28 cellular contexts compared by ENCODE assay signal in the genomic region with DNA sequence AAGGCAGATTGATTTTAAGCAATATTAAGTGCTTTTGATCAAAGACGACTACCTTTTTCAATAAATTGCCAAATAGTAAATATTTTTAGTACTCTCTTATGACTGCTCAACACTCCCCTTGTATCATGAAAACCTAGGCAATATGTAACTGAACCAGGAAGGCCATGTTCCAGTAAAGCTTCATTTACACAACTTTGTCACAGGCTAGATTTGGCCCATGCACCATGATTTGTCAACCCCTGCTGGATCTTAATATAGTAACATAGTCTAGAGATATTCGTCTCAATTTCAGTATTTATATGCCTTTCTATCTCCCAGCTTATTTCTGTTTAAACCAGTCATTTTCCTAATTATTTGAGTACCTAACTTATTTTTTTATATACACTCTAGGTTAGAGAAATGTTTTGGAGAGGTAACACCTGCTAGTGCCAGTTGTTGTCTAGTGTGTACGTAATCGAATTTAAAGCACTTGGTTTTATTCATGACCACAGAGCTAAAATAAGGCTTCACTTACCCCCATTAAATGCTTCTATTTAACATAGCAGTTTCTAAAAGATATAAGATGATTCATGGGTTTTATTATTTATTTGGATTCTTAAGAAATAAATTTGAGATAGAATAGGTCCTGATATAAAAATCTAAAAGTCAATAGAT.
"Had no signal": no experiment of that assay in that cellular context is flagged by ENCODE, and none has a peak within 500 bp of the region (broad histone marks: within the 10 kb centered on the region; RNA-seq: fewer than 3 reads in every experiment).

No MANE protein-coding gene starts in this region.

- H3K27ac ChIP-seq: breast epithelium, esophagus muscularis mucosa, hepatocyte, right lobe of liver, stomach, thyroid gland, upper lobe of left lung, VCaP had no signal

- DNase-seq: activated CD4-positive, alpha-beta T cell treated with anti-CD3 and anti-CD28 coated beads for 4 hours; activated CD4-positive, alpha-beta T cell treated with anti-CD3 and anti-CD28 coated beads, Interleukin-2, amount 50 U/mL, for 4 hours; activated gamma-delta T cell; activated naive CD4-positive, alpha-beta T cell treated with anti-CD3 and anti-CD28 coated beads, Interleukin-2, amount 10 ng/mL, durations not matched to agents 7 days and 5 days; activated naive CD8-positive, alpha-beta T cell treated with anti-CD3 and anti-CD28 coated beads, Interleukin-2, amount 50 U/mL, for 24 hours; amygdala; foreskin melanocyte; left cardiac atrium; mesendoderm; right lobe of liver; small intestine; stimulated activated CD4-positive, alpha-beta T cell treated with anti-CD3 and anti-CD28 coated beads, Interleukin-4, amount 100 ng/mL, for 24 hours; stimulated activated CD8-positive, alpha-beta memory T cell treated with anti-CD3 and anti-CD28 coated beads, Interleukin-4, amount 100 ng/mL, for 48 hours; stimulated activated naive B cell treated with anti-CD40 and anti-IgM and Interleukin-4, amounts not matched to agents 10 μg/mL and 1 μg/mL and 100 μg/mL, for 72 hours; stomach; T-helper 9 cell; thyroid gland; upper lobe of left lung had no signal

- H3K4me3 ChIP-seq: breast epithelium, esophagus muscularis mucosa, hepatocyte, lung, right lobe of liver, stomach, thyroid gland, upper lobe of left lung had no signal

- H2AFZ ChIP-seq: hepatocyte had no signal

- H3K9me3 Mint-ChIP-seq: activated naive CD4-positive, alpha-beta T cell treated with anti-CD3 and anti-CD28 coated beads, Interleukin-2, amount 10 ng/mL, durations not matched to agents 7 days and 5 days; activated naive CD8-positive, alpha-beta T cell treated with anti-CD3 and anti-CD28 coated beads, Interleukin-2, amount 50 U/mL, for 24 hours; central memory CD8-positive, alpha-beta T cell; dendritic cell treated with granulocyte-macrophage colony-stimulating factor and Interleukin-4, amounts not matched to agents 40 ng/mL and 50 ng/mL, for 4 days; natural killer cell treated with Interleukin-12 subunit alpha and Interleukin-12 subunit beta and Interleukin-15 and Interleukin-18, amount 100 ng/mL, for 72 hours; stimulated activated naive B cell treated with anti-CD40 and anti-IgM and Interleukin-4, amounts not matched to agents 10 μg/mL and 1 μg/mL and 100 μg/mL, for 72 hours had no signal

- H3K27ac Mint-ChIP-seq: activated naive CD4-positive, alpha-beta T cell treated with anti-CD3 and anti-CD28 coated beads, Interleukin-2, amount 10 ng/mL, durations not matched to agents 7 days and 5 days; activated naive CD8-positive, alpha-beta T cell treated with anti-CD3 and anti-CD28 coated beads, Interleukin-2, amount 50 U/mL, for 24 hours; dendritic cell treated with granulocyte-macrophage colony-stimulating factor and Interleukin-4, amounts not matched to agents 40 ng/mL and 50 ng/mL, for 4 days; natural killer cell treated with Interleukin-12 subunit alpha and Interleukin-12 subunit beta and Interleukin-15 and Interleukin-18, amount 100 ng/mL, for 72 hours; stimulated activated naive B cell treated with anti-CD40 and anti-IgM and Interleukin-4, amounts not matched to agents 10 μg/mL and 1 μg/mL and 100 μg/mL, for 72 hours had no signal

- FAIRE-seq: keratinocyte, small intestine, TTC549 had no signal

- H3K27me3 Mint-ChIP-seq: activated naive CD4-positive, alpha-beta T cell treated with anti-CD3 and anti-CD28 coated beads, Interleukin-2, amount 10 ng/mL, durations not matched to agents 7 days and 5 days; activated naive CD8-positive, alpha-beta T cell treated with anti-CD3 and anti-CD28 coated beads, Interleukin-2, amount 50 U/mL, for 24 hours; central memory CD8-positive, alpha-beta T cell; dendritic cell treated with granulocyte-macrophage colony-stimulating factor and Interleukin-4, amounts not matched to agents 40 ng/mL and 50 ng/mL, for 4 days; natural killer cell treated with Interleukin-12 subunit alpha and Interleukin-12 subunit beta and Interleukin-15 and Interleukin-18, amount 100 ng/mL, for 72 hours; stimulated activated naive B cell treated with anti-CD40 and anti-IgM and Interleukin-4, amounts not matched to agents 10 μg/mL and 1 μg/mL and 100 μg/mL, for 72 hours had no signal

- H3K4me3 Mint-ChIP-seq: activated naive CD4-positive, alpha-beta T cell treated with anti-CD3 and anti-CD28 coated beads, Interleukin-2, amount 10 ng/mL, durations not matched to agents 7 days and 5 days; activated naive CD8-positive, alpha-beta T cell treated with anti-CD3 and anti-CD28 coated beads, Interleukin-2, amount 50 U/mL, for 24 hours; central memory CD8-positive, alpha-beta T cell; dendritic cell treated with granulocyte-macrophage colony-stimulating factor and Interleukin-4, amounts not matched to agents 40 ng/mL and 50 ng/mL, for 4 days; natural killer cell treated with Interleukin-12 subunit alpha and Interleukin-12 subunit beta and Interleukin-15 and Interleukin-18, amount 100 ng/mL, for 72 hours; stimulated activated naive B cell treated with anti-CD40 and anti-IgM and Interleukin-4, amounts not matched to agents 10 μg/mL and 1 μg/mL and 100 μg/mL, for 72 hours had no signal

- H3K4me2 ChIP-seq: hepatocyte had no signal

- ATAC-seq: activated naive CD8-positive, alpha-beta T cell treated with anti-CD3 and anti-CD28 coated beads, Interleukin-2, amount 50 U/mL, for 24 hours; natural killer cell treated with Interleukin-12 subunit alpha and Interleukin-12 subunit beta and Interleukin-15 and Interleukin-18, amount 100 ng/mL, for 72 hours; stimulated activated naive B cell treated with anti-CD40 and anti-IgM and Interleukin-4, amounts not matched to agents 10 μg/mL and 1 μg/mL and 100 μg/mL, for 72 hours had no signal

- H3K9me3 ChIP-seq: breast epithelium, esophagus muscularis mucosa, right lobe of liver, stomach, thyroid gland, upper lobe of left lung had no signal

- H3K27me3 ChIP-seq: breast epithelium, esophagus muscularis mucosa, hepatocyte, right lobe of liver, stomach, thyroid gland, upper lobe of left lung had no signal

- H3K4me1 ChIP-seq: breast epithelium, esophagus muscularis mucosa, right lobe of liver, stomach, thyroid gland had no signal
